ENCODE assay signal across 8 cellular contexts in genomic region chr2:48471048-48471474, GRCh38. TPM values are rescaled to one million over a fixed set of nuclear protein-coding genes. Genes with fewer than 3 reads are reported as not detected.
DNase-seq lines count a peak whose midpoint lies in the region; ATAC-seq lines count a peak whose summit lies in the region.

No MANE protein-coding gene starts in this region.

- ATAC-seq in activated CD8-positive, alpha-beta memory T cell treated with anti-CD3 and anti-CD28 coated beads, Interleukin-2, amount 10 ng/mL, durations not matched to agents 7 days and 5 days = no peak

- peaks cover 51% of the 10 kb centered on the region for H3K36me3 Mint-ChIP-seq in activated CD8-positive, alpha-beta memory T cell treated with anti-CD3 and anti-CD28 coated beads, Interleukin-2, amount 10 ng/mL, durations not matched to agents 7 days and 5 days

- H3K4me1 Mint-ChIP-seq in activated CD8-positive, alpha-beta memory T cell treated with anti-CD3 and anti-CD28 coated beads, Interleukin-2, amount 10 ng/mL, durations not matched to agents 7 days and 5 days = no peaks in the 10 kb centered on the region

- H3K4me3 Mint-ChIP-seq in activated CD8-positive, alpha-beta memory T cell treated with anti-CD3 and anti-CD28 coated beads, Interleukin-2, amount 10 ng/mL, durations not matched to agents 7 days and 5 days = no peak overlapping the region

- H3K27ac Mint-ChIP-seq in activated CD8-positive, alpha-beta memory T cell treated with anti-CD3 and anti-CD28 coated beads, Interleukin-2, amount 10 ng/mL, durations not matched to agents 7 days and 5 days = no peak overlapping the region

- no peaks in the 10 kb centered on the region for H3K9me3 Mint-ChIP-seq in activated CD8-positive, alpha-beta memory T cell treated with anti-CD3 and anti-CD28 coated beads, Interleukin-2, amount 10 ng/mL, durations not matched to agents 7 days and 5 days (ENCODE audit: low read depth)

- CTCF ChIA-PET in activated CD8-positive, alpha-beta memory T cell treated with anti-CD3 and anti-CD28 coated beads, Interleukin-2, amount 10 ng/mL, durations not matched to agents 7 days and 5 days (lab: Charles Lee) = no interaction called here

- DNase-seq in DMS 273 treated with DMSO at 0.1 percent for 48 hours (lab: John Stamatoyannopoulos, UW) = peak; percentile 37
- peak; percentile 32 for DNase-seq in NCI-H2107 (lab: John Stamatoyannopoulos, UW)
- peak; percentile 77 for DNase-seq in dedifferentiated amniotic fluid mesenchymal stem cell (ENCODE audit: extremely low spot score)
- peak; percentile 75 for DNase-seq in medulla oblongata (ENCODE audit: extremely low spot score)
- no peak for DNase-seq in NCI-H187 (lab: John Stamatoyannopoulos, UW)
- DNase-seq in NCI-H774 (lab: John Stamatoyannopoulos, UW) = no peak
- no peak for DNase-seq in NCI-H524 treated with DMSO at 0.1 percent for 48 hours (lab: John Stamatoyannopoulos, UW)
- no peak for DNase-seq in activated CD8-positive, alpha-beta memory T cell treated with anti-CD3 and anti-CD28 coated beads, Interleukin-2, amount 10 ng/mL, durations not matched to agents 7 days and 5 days

- H3K27me3 Mint-ChIP-seq in activated CD8-positive, alpha-beta memory T cell treated with anti-CD3 and anti-CD28 coated beads, Interleukin-2, amount 10 ng/mL, durations not matched to agents 7 days and 5 days = no peaks in the 10 kb centered on the region

RNA-seq across cellular contexts. Expression of gene PPP1R21, which starts 30.5 kb away (rescaled TPM):
- total RNA-seq in activated CD8-positive, alpha-beta memory T cell treated with anti-CD3 and anti-CD28 coated beads, Interleukin-2, amount 10 ng/mL, durations not matched to agents 7 days and 5 days = 10 to 100 TPM; 49.9 to 56.6 TPM

RNA-seq across cellular contexts. Expression of gene STON1, which starts 58.9 kb away (rescaled TPM):
- 1 to 10 TPM; 2.4 to 3.5 TPM for total RNA-seq in activated CD8-positive, alpha-beta memory T cell treated with anti-CD3 and anti-CD28 coated beads, Interleukin-2, amount 10 ng/mL, durations not matched to agents 7 days and 5 days

Comparison
In these comparisons a context has a peak if more than half of its experiments do, and no peak if none do; other contexts are left out.
1. DNase-seq: peak in DMS 273 treated with DMSO at 0.1 percent for 48 hours (single experiment), NCI-H2107 (single experiment), dedifferentiated amniotic fluid mesenchymal stem cell (single experiment) and medulla oblongata (single experiment); none in NCI-H187 (0 of 2), NCI-H774 (single experiment), NCI-H524 treated with DMSO at 0.1 percent for 48 hours (single experiment) and activated CD8-positive, alpha-beta memory T cell treated with anti-CD3 and anti-CD28 coated beads, Interleukin-2, amount 10 ng/mL, durations not matched to agents 7 days and 5 days (single experiment).